9 cellular contexts compared by ENCODE assay signal in genomic region chrX:78321809-78322208, GRCh38. TPM values are rescaled to one million over a fixed set of nuclear protein-coding genes. Genes with fewer than 3 reads are reported as not detected.
DNase-seq lines count a peak whose midpoint lies in the region; ATAC-seq, FAIRE-seq and TF ChIP-seq lines count a peak whose summit lies in the region.
"Had no signal": no experiment of that assay in that cellular context is flagged by ENCODE, and none has a peak within 500 bp of the region (broad histone marks: within the 10 kb centered on the region; RNA-seq: fewer than 3 reads in every experiment).

No MANE protein-coding gene starts in this region.

- FAIRE-seq in K562 (lab: Jason Lieb, UNC) (no peak), HTR-8/SVneo (lab: Jason Lieb, UNC) (no peak)
- FAIRE-seq: TTC549 had no signal

- CTCF ChIA-PET in K562 (lab: Yijun Ruan, JAX; ENCODE audit: low intra/inter-chr PET ratio) = no interaction called here

- H3K9me3 Mint-ChIP-seq in progenitor cell of endocrine pancreas (ENCODE audit: low read depth) = no peaks in the 10 kb centered on the region

- in situ Hi-C loops in K562 (cut with MboI) = no loop called here

- H4K20me1 ChIP-seq in K562 (replicated peaks; ENCODE audit: control insufficient read depth, insufficient read depth, low read length) = no peaks in the 10 kb centered on the region

- H3K36me3 ChIP-seq in K562 (ENCODE audit: control insufficient read depth, insufficient read depth, low read length) (no peaks in the 10 kb centered on the region), stomach (no peaks in the 10 kb centered on the region)

- ATAC-seq in HG03045 (IDR thresholded peaks at IDR 0.05; ENCODE audit: unreplicated experiment) (peak; percentile 95), K562 (no peak)

- intact Hi-C loops in K562 (cut with micrococcal nuclease) = no loop called here
- intact Hi-C loops in stomach (cut with DNase I; ENCODE audit: low total_unique reads) = no loop called here

- H3K4me1 Mint-ChIP-seq in progenitor cell of endocrine pancreas (ENCODE audit: low read depth) = no peaks in the 10 kb centered on the region

- TF ChIP-seq POLR2A in K562 (conservative IDR thresholded peaks at IDR 0.05) (no peak), stomach (IDR thresholded peaks at IDR 0.05) (no peak)

- H3K36me3 Mint-ChIP-seq in progenitor cell of endocrine pancreas (ENCODE audit: insufficient read depth) = no peaks in the 10 kb centered on the region

- peak; percentile 48 for DNase-seq in activated gamma-delta T cell treated with Interleukin-2 at 50 U/mL for 16 hours
- DNase-seq in activated gamma-delta T cell (lab: John Stamatoyannopoulos, UW) = no peak
- DNase-seq in SIG-M5 treated with dmso at 0.1 percent for 504 hours (lab: John Stamatoyannopoulos, UW; ENCODE audit: unreplicated experiment) = peak; percentile 90
- DNase-seq in K562 (ENCODE audit: extremely low read depth in 1 of 4, low spot score in 3 of 4) = no peak
- DNase-seq in stomach = peak; percentile 30
- no peak for DNase-seq in progenitor cell of endocrine pancreas (ENCODE audit: low spot score, unreplicated experiment)
- no peak for DNase-seq in HTR-8/SVneo (ENCODE audit: insufficient read length, low spot score)

- no peaks in the 10 kb centered on the region for H3K9me1 ChIP-seq in K562 (ENCODE audit: control insufficient read depth, insufficient read depth, low read length)

- H3K4me1 ChIP-seq in K562 (replicated peaks in 1 of 2; ENCODE audit: control insufficient read depth in 2 of 2, insufficient read depth in 2 of 2, low read length in 2 of 2) = no peaks in the 10 kb centered on the region
- no peaks in the 10 kb centered on the region for H3K4me1 ChIP-seq in stomach

- TF ChIP-seq EP300 in K562 (IDR thresholded peaks at IDR 0.05; ENCODE audit: low read length) (no peak), stomach (IDR thresholded peaks at IDR 0.05) (no peak)

- no peak for TF ChIP-seq RAD21 in K562 (CRISPR knock-in tag; conservative IDR thresholded peaks at IDR 0.05 in 1 of 2, IDR thresholded peaks at IDR 0.05 in 1 of 2)

- POLR2A ChIA-PET in K562 (lab: Yijun Ruan, JAX) = no interaction called here

- no peaks in the 10 kb centered on the region for H3K27me3 Mint-ChIP-seq in progenitor cell of endocrine pancreas

- TF ChIP-seq CTCF in K562 (IDR thresholded peaks at IDR 0.05 in 2 of 3, conservative IDR thresholded peaks at IDR 0.05 in 1 of 3; ENCODE audit: insufficient read depth in 2 of 3, low read depth in 1 of 3, low read length in 3 of 3) (no peak), stomach (IDR thresholded peaks at IDR 0.05) (no peak), progenitor cell of endocrine pancreas (IDR thresholded peaks at IDR 0.05; ENCODE audit: unreplicated experiment) (no peak)

- no TSS peak for BruUV-seq in K562 (replicated peaks; lab: Mats Ljungman, UMichigan)

- no peak overlapping the region for H3K4me3 Mint-ChIP-seq in progenitor cell of endocrine pancreas (ENCODE audit: low read depth)

- H3K27ac ChIP-seq in K562 (ENCODE audit: extremely low read depth, low read depth, low read length) (no peak overlapping the region), stomach (no peak overlapping the region)

- H3K4me3 ChIP-seq in K562 (no peak overlapping the region), stomach (no peak overlapping the region)

- 0% methylated on average over 2 of the region's 2 CpGs for WGBS in K562 (ENCODE audit: insufficient coverage, low coverage, missing lambda C conversion rate)
- WGBS in stomach, 5 donors = 24 to 57% (median 36%) methylated on average over 2 of the region's 2 CpGs

- no peak overlapping the region for H3K9ac ChIP-seq in K562 (ENCODE audit: insufficient read depth in 1 of 2, low read depth in 2 of 2, low read length in 2 of 2)

- no peaks in the 10 kb centered on the region for H3K27me3 ChIP-seq in K562 (ENCODE audit: control insufficient read depth in 2 of 2, insufficient read depth in 2 of 2, low read length in 2 of 2)
- no peaks in the 10 kb centered on the region for H3K27me3 ChIP-seq in stomach

- H3K27ac Mint-ChIP-seq in progenitor cell of endocrine pancreas = no peak overlapping the region

- no peak overlapping the region for H3K4me2 ChIP-seq in K562 (ENCODE audit: insufficient read depth, low read length)

- H2AFZ ChIP-seq in K562 (ENCODE audit: low read depth, low read length) = no peak overlapping the region

- H3K9me3 ChIP-seq in K562 (replicated peaks; ENCODE audit: control insufficient read depth, insufficient read depth, low read depth, low read length) = no peaks in the 10 kb centered on the region
- H3K9me3 ChIP-seq in stomach = no peaks in the 10 kb centered on the region

- no peaks in the 10 kb centered on the region for H3K79me2 ChIP-seq in K562 (ENCODE audit: control insufficient read depth, insufficient read depth, low read length)

TF ChIP-seq in K562, 482 proteins besides CTCF, POLR2A, EP300 and RAD21:
- no peak for TF ChIP-seq ZKSCAN3 (CRISPR knock-in tag; IDR thresholded peaks at IDR 0.05)
- TF ChIP-seq ZNF217 (CRISPR knock-in tag; IDR thresholded peaks at IDR 0.05) = no peak
- TF ChIP-seq ETS1 (conservative IDR thresholded peaks at IDR 0.05; ENCODE audit: control insufficient read depth, low read depth, low read length) = no peak
- TF ChIP-seq ZNF717 (CRISPR knock-in tag; IDR thresholded peaks at IDR 0.05) = no peak
- peak; percentile 73; the same call in 1 of the 2 replicates for TF ChIP-seq SPI1 (IDR thresholded peaks at IDR 0.05; ENCODE audit: borderline replicate concordance, low read depth, low read length)

RNA-seq across cellular contexts. Expression of gene CYSLTR1, which starts 5.6 kb away (rescaled TPM):
- 0.30 TPM in 1 of 2 replicates, not detected in the other for total RNA-seq in K562 (2011; cell fraction: chromatin; rRNA removed; ENCODE audit: low replicate concordance)
- total RNA-seq in K562 (2011; cell fraction: nucleolus; rRNA removed) = not detected in 2 replicates
- total RNA-seq in K562 (2011; cell fraction: nucleoplasm; rRNA removed) = not detected in 2 replicates
- not detected in 2 replicates for total RNA-seq in K562 (2014; rRNA removed)
- total RNA-seq in K562 (2014; rRNA removed; fragmentation: Illumina TruSeq; extraction: Trizol) = 0.04 TPM in 1 of 2 replicates, not detected in the other
- total RNA-seq in K562 (2015; rRNA removed; fragmentation: Illumina TruSeq; extraction: Trizol) = 0.07 TPM in 1 of 2 replicates, not detected in the other
- not detected in 2 replicates for total RNA-seq in K562 (2021)
- 0.03 TPM in 1 of 2 replicates, not detected in the other for polyA plus RNA-seq in K562 (2011; rRNA removed)
- polyA plus RNA-seq in K562 (2011; cell fraction: cytosol; rRNA removed) = not detected in 2 replicates
- 0.07 and 0.10 TPM in 2 replicates for polyA plus RNA-seq in K562 (2011; cell fraction: nucleus; rRNA removed)
- 0.03 TPM in 1 of 2 replicates, not detected in the other for polyA plus RNA-seq in K562 (2012)
- polyA plus RNA-seq in K562 (2014; fragmentation: Illumina TruSeq; extraction: Trizol) = not detected in 2 replicates
- not detected for polyA plus RNA-seq in K562 (2014; fragmentation: Nextera tagmentation; extraction: Ambion mirVana)
- not detected in 2 replicates for polyA plus RNA-seq in K562 (2014; rRNA removed)
- not detected in 2 replicates for polyA minus RNA-seq in K562 (2011; rRNA and poly(A)+ RNA removed)
- polyA minus RNA-seq in K562 (2011; cell fraction: cytosol; rRNA and poly(A)+ RNA removed) = not detected in 2 replicates
- polyA minus RNA-seq in K562 (2011; cell fraction: nucleus; rRNA and poly(A)+ RNA removed) = 0.33 TPM in 1 of 2 replicates, not detected in the other
- total RNA-seq in stomach = 1 to 10 TPM in 2 of 5 donors, under 1 TPM in 2, not detected in 1; 0.58 to 7.1 (median 2.5) TPM
- polyA plus RNA-seq in stomach = 1 to 10 TPM in 1 of 3 donors, under 1 TPM in 2; 0.44 to 2.7 (median 0.63) TPM
- total RNA-seq in progenitor cell of endocrine pancreas = 0.09 TPM in 1 of 2 replicates, not detected in the other

Comparison
In these comparisons a context has a peak if more than half of its experiments do, and no peak if none do; other contexts are left out.
1. DNase-seq: peak in activated gamma-delta T cell treated with Interleukin-2 at 50 U/mL for 16 hours (single experiment), SIG-M5 treated with dmso at 0.1 percent for 504 hours (single experiment) and stomach (single experiment); none in activated gamma-delta T cell (single experiment), K562 (0 of 4), progenitor cell of endocrine pancreas (single experiment) and HTR-8/SVneo (single experiment).